ENCODE assay signal across 19 cellular contexts in the genomic region with DNA sequence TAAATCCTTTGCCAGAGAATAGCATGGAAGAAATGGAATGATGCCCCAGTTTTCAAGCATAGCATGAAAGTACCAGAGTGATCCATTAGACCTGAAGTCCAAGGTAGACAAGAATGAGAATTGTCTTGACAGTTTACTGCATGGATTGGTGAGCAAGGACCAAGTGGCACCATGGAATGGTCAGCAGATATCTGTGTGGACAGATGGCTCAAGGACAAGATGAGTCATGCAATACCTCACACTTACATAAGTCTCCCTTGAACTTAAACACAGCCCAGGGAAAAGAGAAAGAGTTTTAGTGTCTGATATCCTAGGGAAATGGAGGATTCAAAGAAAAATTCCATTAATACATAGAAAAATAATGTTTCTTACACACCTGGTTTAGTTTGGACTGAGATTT.
DNase-seq lines count a peak whose midpoint lies in the region; ATAC-seq, FAIRE-seq and TF ChIP-seq lines count a peak whose summit lies in the region.
"Had no signal": no experiment of that assay in that cellular context is flagged by ENCODE, and none has a peak within 500 bp of the region (broad histone marks: within the 10 kb centered on the region; RNA-seq: fewer than 3 reads in every experiment).

No MANE protein-coding gene starts in this region.

- DNase-seq in GM12892 (ENCODE audit: insufficient read length) (no peak), RCC 7860 (ENCODE audit: low spot score) (peak; percentile 34), glomerular visceral epithelial cell (ENCODE audit: extremely low spot score) (peak; percentile 5), right atrium auricular region (ENCODE audit: low spot score) (no peak), stomach (no peak)
- DNase-seq: AML-193; Caco-2; CD4-positive, CD25-positive, alpha-beta regulatory T cell; NCI-H1436; NCI-H2081; NCI-H774; Right ventricle myocardium superior had no signal

- peak overlapping the region; percentile 22 for H3K4me2 ChIP-seq in BLaER1

- no peak for ATAC-seq in HG03457 (IDR thresholded peaks at IDR 0.05; ENCODE audit: unreplicated experiment)
- ATAC-seq: K562 had no signal

- H3K4me1 ChIP-seq in BLaER1 (peaks cover 38% of the 10 kb centered on the region), right atrium auricular region (no peaks in the 10 kb centered on the region), stomach (no peaks in the 10 kb centered on the region)
- H3K4me1 ChIP-seq: Caco-2 had no signal

- intact Hi-C loops in stomach (cut with DNase I; ENCODE audit: low total_unique reads) = no loop called here

- no peaks in the 10 kb centered on the region for H4K20me1 ChIP-seq in BLaER1

- no peak for TF ChIP-seq POLR2A in GM12892 (IDR thresholded peaks at IDR 0.05; ENCODE audit: low read depth, low read length)
- TF ChIP-seq POLR2A in stomach (IDR thresholded peaks at IDR 0.05) = no peak

- H3K36me3 ChIP-seq in BLaER1 (no peaks in the 10 kb centered on the region), right atrium auricular region (no peaks in the 10 kb centered on the region), stomach (no peaks in the 10 kb centered on the region)

- no peak overlapping the region for H3K4me3 ChIP-seq in BLaER1
- H3K4me3 ChIP-seq in right atrium auricular region = no peak overlapping the region
- no peak overlapping the region for H3K4me3 ChIP-seq in stomach
- H3K4me3 ChIP-seq: K562, SK-N-MC had no signal

- no peak for TF ChIP-seq EP300 in stomach (IDR thresholded peaks at IDR 0.05)

- H3K9ac ChIP-seq in BLaER1 = no peak overlapping the region

- peak overlapping the region; percentile 5; the same call in 1 of the 2 replicates for H3K27ac ChIP-seq in BLaER1
- H3K27ac ChIP-seq in right atrium auricular region = no peak overlapping the region
- no peak overlapping the region for H3K27ac ChIP-seq in stomach
- H3K27ac ChIP-seq: HL-60, SK-N-MC had no signal

- H3K27me3 ChIP-seq in BLaER1 (no peaks in the 10 kb centered on the region), right atrium auricular region (no peaks in the 10 kb centered on the region), stomach (no peaks in the 10 kb centered on the region)

- peak; percentile 78 for FAIRE-seq in GM12892 (lab: Jason Lieb, UNC)
- no peak for FAIRE-seq in RCC 7860 (lab: Jason Lieb, UNC)
- FAIRE-seq: G401.6, H1, K562 had no signal

- H3K9me3 ChIP-seq in BLaER1 = peaks cover 9% of the 10 kb centered on the region
- H3K9me3 ChIP-seq in right atrium auricular region = peaks cover 0 to 11% of the 10 kb centered on the region in 2 donors
- peaks cover 0 to 9% (median 8%) of the 10 kb centered on the region in 4 donors for H3K9me3 ChIP-seq in stomach
- H3K9me3 ChIP-seq: Caco-2 had no signal

- TF ChIP-seq CTCF in right atrium auricular region (IDR thresholded peaks at IDR 0.05) = no peak
- no peak for TF ChIP-seq CTCF in stomach (IDR thresholded peaks at IDR 0.05)

Comparison
In these comparisons a context has a peak if more than half of its experiments do, and no peak if none do; other contexts are left out.
1. DNase-seq: peak in RCC 7860 (single experiment) and glomerular visceral epithelial cell (single experiment); none in GM12892 (single experiment), right atrium auricular region (single experiment) and stomach (single experiment).